Comparison of ENCODE assay signal across 24 cellular contexts in the genomic region with DNA sequence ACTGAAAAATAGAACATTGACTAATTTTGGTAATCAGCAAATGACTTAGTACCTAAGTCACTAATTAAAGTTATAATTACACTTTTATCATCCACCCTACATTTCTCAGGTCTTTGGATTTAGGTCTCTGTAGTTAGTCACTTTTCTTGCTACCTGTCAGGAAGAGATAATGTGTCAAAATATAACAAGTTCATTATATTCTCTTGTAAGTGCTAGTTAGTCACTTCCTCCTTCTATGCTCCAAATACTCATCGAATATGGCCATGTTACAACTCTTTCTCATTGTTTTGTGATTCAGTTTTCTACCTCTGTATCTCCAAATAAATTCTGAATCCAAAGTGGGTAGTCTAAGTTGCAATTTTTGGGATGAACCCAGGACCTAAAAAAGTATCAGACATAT.
DNase-seq lines count a peak whose midpoint lies in the region; ATAC-seq, FAIRE-seq and TF ChIP-seq lines count a peak whose summit lies in the region.
"Had no signal": no experiment of that assay in that cellular context is flagged by ENCODE, and none has a peak within 500 bp of the region (broad histone marks: within the 10 kb centered on the region; RNA-seq: fewer than 3 reads in every experiment).

No MANE protein-coding gene starts in this region.

- no peaks in the 10 kb centered on the region for H3K79me2 ChIP-seq in keratinocyte (ENCODE audit: control insufficient read depth, insufficient read depth, low read length)

- DNase-seq in H54 (ENCODE audit: insufficient read length, low spot score), result no peak
- DNase-seq in bronchial epithelial cell (ENCODE audit: low read depth), result peak; percentile 1
- no peak for DNase-seq in keratinocyte (ENCODE audit: low read depth, low spot score)
- no peak for DNase-seq in NCI-H187 (lab: John Stamatoyannopoulos, UW)
- DNase-seq in SIG-M5 (lab: John Stamatoyannopoulos, UW), result no peak
- DNase-seq: 8988T; ACHN; AML-193; BE2C; CD4-positive, alpha-beta T cell; CD8-positive, alpha-beta memory T cell; DMS 273 treated with DMSO at 0.1 percent for 48 hours; DMS79; EL; GF-D8; GOT3; H7; HCEC 1CT had no signal

- no peak overlapping the region for H3K4me2 ChIP-seq in keratinocyte (ENCODE audit: control insufficient read depth, extremely low read depth, insufficient read depth, low read depth, low read length)
- H3K4me2 ChIP-seq: A549; BLaER1 treated with 17β-estradiol and CSF1 and Interleukin-3, amounts not matched to agents 10 nM and 100 nM had no signal

- no peak for TF ChIP-seq POLR2A in H54 (IDR thresholded peaks at IDR 0.05; ENCODE audit: low read depth, low read length)

- H4K20me1 ChIP-seq in keratinocyte (ENCODE audit: control insufficient read depth, extremely low read depth, insufficient read depth, low read length), result no peaks in the 10 kb centered on the region
- H4K20me1 ChIP-seq: BLaER1 treated with 17β-estradiol and CSF1 and Interleukin-3, amounts not matched to agents 10 nM and 100 nM had no signal

- H2AFZ ChIP-seq in keratinocyte (ENCODE audit: control insufficient read depth, low read length), result peak overlapping the region; percentile 5

- H3K27me3 ChIP-seq in bronchial epithelial cell (ENCODE audit: control insufficient read depth, insufficient read depth, low read length) (no peaks in the 10 kb centered on the region), keratinocyte (ENCODE audit: control insufficient read depth, extremely low read depth, insufficient read depth, low read length) (no peaks in the 10 kb centered on the region)
- H3K27me3 ChIP-seq: BE2C; BLaER1 treated with 17β-estradiol and CSF1 and Interleukin-3, amounts not matched to agents 10 nM and 100 nM had no signal

- peak; percentile 48 for FAIRE-seq in H54 (lab: Jason Lieb, UNC)
- FAIRE-seq in bronchial epithelial cell (lab: Jason Lieb, UNC), result no peak
- peak; percentile 49 for FAIRE-seq in keratinocyte (lab: Jason Lieb, UNC)
- FAIRE-seq: A549, D721Med, GM12891, GM18507 had no signal

- no peak for ATAC-seq in GM19351 (IDR thresholded peaks at IDR 0.05; ENCODE audit: unreplicated experiment)
- ATAC-seq: A549 had no signal

- H3K9me1 ChIP-seq in keratinocyte (ENCODE audit: control insufficient read depth, extremely low read depth, insufficient read depth, low read length), result no peaks in the 10 kb centered on the region

- H3K4me1 ChIP-seq in keratinocyte (ENCODE audit: control insufficient read depth, extremely low read depth, insufficient read depth, low read length), result peaks cover 5% of the 10 kb centered on the region
- H3K4me1 ChIP-seq: A549; BLaER1 treated with 17β-estradiol and CSF1 and Interleukin-3, amounts not matched to agents 10 nM and 100 nM had no signal

- TF ChIP-seq CTCF in bronchial epithelial cell (IDR thresholded peaks at IDR 0.05; ENCODE audit: insufficient read depth, low read length, severe bottlenecking) (no peak), keratinocyte (optimal IDR thresholded peaks at IDR 0.05 in 1 of 3, IDR thresholded peaks at IDR 0.05 in 1 of 3, conservative IDR thresholded peaks at IDR 0.05 in 1 of 3; ENCODE audit: extremely low read depth in 1 of 3, insufficient read depth in 2 of 3, low read length in 3 of 3) (no peak)

- no peak overlapping the region for H3K27ac ChIP-seq in keratinocyte (ENCODE audit: control insufficient read depth, insufficient read depth, low read length)
- H3K27ac ChIP-seq: A549; BLaER1 treated with 17β-estradiol and CSF1 and Interleukin-3, amounts not matched to agents 10 nM and 100 nM had no signal

- dilution Hi-C loops in keratinocyte (cut with MboI; ENCODE audit: extremely low pct_ligation_motif_present, low sequenced_read_pairs), result no loop called here

- no peaks in the 10 kb centered on the region for H3K9me3 ChIP-seq in keratinocyte (ENCODE audit: control insufficient read depth, low read depth, low read length)
- H3K9me3 ChIP-seq: A549; BE2C; BLaER1 treated with 17β-estradiol and CSF1 and Interleukin-3, amounts not matched to agents 10 nM and 100 nM had no signal

- H3K36me3 ChIP-seq in bronchial epithelial cell (ENCODE audit: control insufficient read depth, insufficient read depth, low read length), result no peaks in the 10 kb centered on the region
- no peaks in the 10 kb centered on the region for H3K36me3 ChIP-seq in keratinocyte (ENCODE audit: control insufficient read depth in 2 of 2, extremely low read depth in 1 of 2, insufficient read depth in 2 of 2, low read length in 2 of 2)
- H3K36me3 ChIP-seq: BE2C; BLaER1 treated with 17β-estradiol and CSF1 and Interleukin-3, amounts not matched to agents 10 nM and 100 nM had no signal

- no peak overlapping the region for H3K9ac ChIP-seq in keratinocyte (ENCODE audit: control insufficient read depth, extremely low read depth, insufficient read depth, low read length)
- H3K9ac ChIP-seq: BLaER1 treated with 17β-estradiol and CSF1 and Interleukin-3, amounts not matched to agents 10 nM and 100 nM had no signal

- H3K4me3 ChIP-seq in bronchial epithelial cell (ENCODE audit: low read depth, low read length) (no peak overlapping the region), keratinocyte (ENCODE audit: control insufficient read depth in 2 of 3, extremely low read depth in 1 of 3, insufficient read depth in 2 of 3, low read depth in 1 of 3, low read length in 3 of 3) (no peak overlapping the region)
- H3K4me3 ChIP-seq: A549; BLaER1 treated with 17β-estradiol and CSF1 and Interleukin-3, amounts not matched to agents 10 nM and 100 nM had no signal
